Comparison of ENCODE assay signal across 26 cellular contexts in the genomic region with DNA sequence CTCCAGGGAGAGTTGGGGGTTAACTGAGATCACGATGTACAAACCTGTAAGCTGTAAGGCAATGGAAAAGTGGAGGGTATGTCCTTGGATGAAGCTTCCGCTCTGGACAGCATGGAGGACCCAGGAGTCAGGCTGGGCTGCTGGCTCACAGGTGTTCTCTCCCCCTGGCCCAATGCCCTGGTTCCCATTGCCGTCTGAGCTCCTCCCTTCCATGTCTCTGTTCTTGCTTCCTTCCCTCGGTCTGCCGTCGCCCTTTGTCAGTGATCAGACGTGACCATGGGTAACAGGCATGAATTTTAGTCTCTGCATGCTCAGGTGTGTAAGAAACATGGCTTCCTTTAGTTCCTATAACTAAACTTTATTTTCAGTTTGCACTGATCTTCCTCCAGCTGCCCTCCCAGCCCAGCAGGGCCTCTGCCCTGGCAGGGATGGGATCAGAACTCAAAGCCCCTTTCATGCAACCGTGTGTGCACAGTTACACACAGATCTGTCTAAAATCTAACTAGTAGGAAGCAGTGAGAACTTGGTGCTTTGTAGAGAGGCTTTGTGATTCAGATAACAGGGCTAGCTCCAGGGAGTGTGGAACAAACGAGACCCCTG. TPM values are rescaled to one million over a fixed set of nuclear protein-coding genes. Genes with fewer than 3 reads are reported as not detected.
"Had no signal": no experiment of that assay in that cellular context is flagged by ENCODE, and none has a peak within 500 bp of the region (broad histone marks: within the 10 kb centered on the region; RNA-seq: fewer than 3 reads in every experiment).

No MANE protein-coding gene starts in this region.

- H3K79me2 ChIP-seq: hepatocyte had no signal

- H3K9me3 Mint-ChIP-seq: dendritic cell treated with granulocyte-macrophage colony-stimulating factor and Interleukin-4, amounts not matched to agents 40 ng/mL and 50 ng/mL, for 4 days; natural killer cell; stimulated activated memory B cell treated with anti-CD40 and anti-IgM and Interleukin-4, amounts not matched to agents 10 μg/mL and 1 μg/mL and 100 μg/mL, for 72 hours had no signal

- H3K36me3 ChIP-seq: esophagus muscularis mucosa, gastroesophageal sphincter, heart left ventricle, lower lobe of right lung, pancreas, tibial artery had no signal

- H2AFZ ChIP-seq: hepatocyte had no signal

- H3K4me2 ChIP-seq: hepatocyte, smooth muscle cell had no signal

- H3K9me3 ChIP-seq: esophagus muscularis mucosa, gastroesophageal sphincter, heart left ventricle, lower lobe of right lung, pancreas, testis, tibial artery had no signal

- H3K4me3 ChIP-seq: esophagus muscularis mucosa, gastroesophageal sphincter, heart left ventricle, hepatocyte, lower lobe of right lung, pancreas, smooth muscle cell, testis, tibial artery had no signal

- DNase-seq: central memory CD4-positive, alpha-beta T cell; effector memory CD4-positive, alpha-beta T cell; foreskin keratinocyte; heart left ventricle; kidney glomerular epithelial cell; left colon; left ventricle myocardium superior; lower lobe of right lung; natural killer cell; nucleus accumbens; pancreas; stimulated activated CD4-positive, alpha-beta T cell treated with anti-CD3 and anti-CD28 coated beads, Interleukin-4, amount 100 ng/mL, for 4 hours; stimulated activated naive CD8-positive, alpha-beta T cell treated with anti-CD3 and anti-CD28 coated beads, Interleukin-15, Interleukin-2, amounts not matched to agents 100 U/mL and 50 U/mL, for 24 hours; substantia nigra; testis; tibial artery had no signal

- H3K27me3 ChIP-seq: esophagus muscularis mucosa, foreskin keratinocyte, gastroesophageal sphincter, heart left ventricle, hepatocyte, pancreas, testis, tibial artery had no signal

- H3K27ac Mint-ChIP-seq: dendritic cell treated with granulocyte-macrophage colony-stimulating factor and Interleukin-4, amounts not matched to agents 40 ng/mL and 50 ng/mL, for 4 days; natural killer cell; progenitor cell of endocrine pancreas; stimulated activated memory B cell treated with anti-CD40 and anti-IgM and Interleukin-4, amounts not matched to agents 10 μg/mL and 1 μg/mL and 100 μg/mL, for 72 hours had no signal

- H3K4me3 Mint-ChIP-seq: dendritic cell treated with granulocyte-macrophage colony-stimulating factor and Interleukin-4, amounts not matched to agents 40 ng/mL and 50 ng/mL, for 4 days; natural killer cell; stimulated activated memory B cell treated with anti-CD40 and anti-IgM and Interleukin-4, amounts not matched to agents 10 μg/mL and 1 μg/mL and 100 μg/mL, for 72 hours had no signal

- H3K36me3 Mint-ChIP-seq: natural killer cell; stimulated activated memory B cell treated with anti-CD40 and anti-IgM and Interleukin-4, amounts not matched to agents 10 μg/mL and 1 μg/mL and 100 μg/mL, for 72 hours had no signal

- H3K4me1 ChIP-seq: esophagus muscularis mucosa, foreskin keratinocyte, gastroesophageal sphincter, heart left ventricle, lower lobe of right lung, pancreas, tibial artery had no signal

- H3K27ac ChIP-seq: esophagus muscularis mucosa, foreskin keratinocyte, gastroesophageal sphincter, heart left ventricle, hepatocyte, lower lobe of right lung, pancreas, testis, tibial artery had no signal

RNA-seq across cellular contexts. Expression of a gene that starts 51.7 kb away (rescaled TPM):
- total RNA-seq: epithelial cell of proximal tubule, fibroblast of lung, foreskin keratinocyte, progenitor cell of endocrine pancreas had no signal
- polyA plus RNA-seq: fibroblast of lung, foreskin keratinocyte, neural cell had no signal
